9 cellular contexts compared by ENCODE assay signal in the genomic region with DNA sequence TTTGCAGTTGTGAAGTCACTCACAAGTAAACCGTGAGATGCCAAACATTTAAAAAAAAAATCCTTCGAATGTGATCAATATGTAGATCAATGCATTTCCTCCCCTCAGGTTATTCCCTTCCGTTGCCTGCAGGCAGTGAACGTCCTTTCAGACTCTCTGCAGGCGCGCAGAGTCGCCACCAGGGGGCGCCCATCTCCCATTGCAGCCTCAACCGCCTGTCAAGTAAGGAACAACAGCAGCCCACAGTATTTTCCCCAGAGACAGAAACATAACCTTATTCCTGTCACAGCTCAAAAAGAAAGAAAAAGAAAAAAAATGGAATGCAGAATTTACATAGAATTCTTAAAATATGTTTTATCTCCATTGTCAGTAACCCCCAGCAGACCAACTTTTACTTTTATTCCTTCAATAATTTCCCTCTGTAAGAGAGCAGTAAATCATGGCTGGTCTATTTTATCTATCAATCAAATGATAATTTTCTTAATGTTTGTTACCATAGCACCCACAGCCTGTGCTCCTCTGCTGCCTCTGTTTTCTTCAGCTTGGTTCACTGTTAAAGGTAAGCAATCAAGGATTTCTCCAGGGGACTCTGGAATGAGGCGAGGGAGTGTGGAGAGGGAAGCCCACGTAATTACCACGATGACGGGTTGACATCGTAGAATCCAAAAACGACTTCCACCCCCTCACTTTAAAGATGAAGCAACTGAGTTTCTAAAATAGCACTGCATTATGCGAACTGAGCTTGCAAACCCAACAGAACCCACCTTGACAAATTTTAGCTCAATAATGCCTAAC.
DNase-seq lines count a peak whose midpoint lies in the region; ATAC-seq, FAIRE-seq and TF ChIP-seq lines count a peak whose summit lies in the region.
"Had no signal": no experiment of that assay in that cellular context is flagged by ENCODE, and none has a peak within 500 bp of the region (broad histone marks: within the 10 kb centered on the region; RNA-seq: fewer than 3 reads in every experiment).

No MANE protein-coding gene starts in this region.

- TF ChIP-seq EP300 in GM12878 (IDR thresholded peaks at IDR 0.05; ENCODE audit: borderline replicate concordance in 1 of 2, control insufficient read depth in 1 of 2, low read depth in 2 of 2, low read length in 2 of 2), result no peak

- peak; percentile 60 for TF ChIP-seq RAD21 in GM12878 (IDR thresholded peaks at IDR 0.05; ENCODE audit: insufficient read depth, low read depth, low read length)

- CTCF ChIA-PET in GM12878 (lab: Yijun Ruan, JAX), result interaction anchor here (0.5 to 2.1 kb wide), 7 partner anchors 11 to 1119 kb away, joined by 3 to 6 read pairs (median 4); no protein-coding TSS in a partner anchor

- ATAC-seq in HG02588 (IDR thresholded peaks at IDR 0.05; ENCODE audit: unreplicated experiment) (peak; percentile 96), GM12878 (peak; percentile 99)

- no peaks in the 10 kb centered on the region for H3K9me3 ChIP-seq in GM12878 (replicated peaks; ENCODE audit: control insufficient read depth, insufficient read depth, low read length)

- POLR2A ChIA-PET in GM12878 (lab: Charles Lee), result no interaction called here

- H3K4me3 ChIP-seq in GM12878, result no peak overlapping the region
- H3K4me3 ChIP-seq: skin epidermis had no signal

- H2AFZ ChIP-seq in GM12878 (ENCODE audit: control insufficient read depth, low read depth, low read length), result no peak overlapping the region

- WGBS in GM12878 (ENCODE audit: insufficient coverage, insufficient replicate concordance, low lambda C conversion rate, missing lambda C conversion rate), result 7% methylated on average over 16 of the region's 16 CpGs

- no peaks in the 10 kb centered on the region for H3K27me3 ChIP-seq in GM12878 (replicated peaks in 1 of 2; ENCODE audit: control insufficient read depth in 2 of 2, insufficient read depth in 2 of 2, low read length in 1 of 2)

- intact Hi-C loops in GM12878 (cut with micrococcal nuclease; ENCODE audit: unreplicated experiment), result loop anchor here (1.0 kb wide), 1 partner anchor 950 kb away; no protein-coding TSS in a partner anchor

- H3K27ac ChIP-seq in GM12878 (ENCODE audit: control insufficient read depth, insufficient read depth), result no peak overlapping the region
- H3K27ac ChIP-seq: skin epidermis had no signal

- H3K4me1 ChIP-seq in GM12878 (ENCODE audit: control insufficient read depth, insufficient read depth, low read length), result no peaks in the 10 kb centered on the region

- H4K20me1 ChIP-seq in GM12878 (ENCODE audit: control insufficient read depth, insufficient read depth), result no peaks in the 10 kb centered on the region

- in situ Hi-C loops in GM12878 (cut with MboI), result loop anchor here (5.0 kb wide), 1 partner anchor 952 kb away; no protein-coding TSS in a partner anchor

- RAD21 ChIA-PET in GM12878 (lab: Charles Lee; ENCODE audit: unreplicated experiment), result no interaction called here

- SMC1A ChIA-PET in GM12878 (lab: Charles Lee; ENCODE audit: uncharacterized antibody, unreplicated experiment), result no interaction called here

- TF ChIP-seq POLR2A in GM12878 (IDR thresholded peaks at IDR 0.05; ENCODE audit: low read depth, low read length), result no peak

- no peaks in the 10 kb centered on the region for H3K36me3 ChIP-seq in GM12878 (ENCODE audit: control insufficient read depth in 2 of 2, insufficient read depth in 2 of 2, low read length in 1 of 2)

- H3K4me2 ChIP-seq in GM12878 (ENCODE audit: control insufficient read depth, insufficient read depth), result no peak overlapping the region

- DNase-seq in NK-92 treated with Interleukin-12 subunit alpha and Interleukin-12 subunit beta, amount 100 ng/mL, for 24 hours (lab: John Stamatoyannopoulos, UW), result peak; percentile 35
- DNase-seq in NK-92 (lab: John Stamatoyannopoulos, UW; ENCODE audit: unreplicated experiment) (no peak), MV-4-11 (lab: John Stamatoyannopoulos, UW) (peak; percentile 33), T-helper 22 cell (ENCODE audit: low read depth) (peak; percentile 7), GM12878 (ENCODE audit: low read depth, low spot score) (no peak), iPS-NIHi7 (ENCODE audit: extremely low spot score) (peak; percentile 77)
- peak; percentile 11 to 45 for DNase-seq in stimulated activated CD4-positive, alpha-beta T cell treated with anti-CD3 and anti-CD28 coated beads, Interleukin-15, amount 100 ng/mL, for 48 hours (ENCODE audit: low read depth in 2 of 2)

- no peak for FAIRE-seq in GM12878 (lab: Jason Lieb, UNC)

- TF ChIP-seq CTCF in GM12878 (IDR thresholded peaks at IDR 0.05 in 2 of 3, conservative IDR thresholded peaks at IDR 0.05 in 1 of 3; ENCODE audit: control insufficient read depth in 2 of 3, extremely low read depth in 1 of 3, insufficient read depth in 1 of 3, low read depth in 3 of 3, low read length in 3 of 3), result peak; percentile 87 to 97 (median 95); a peak in 5 of 6 replicates

- H3K9ac ChIP-seq in GM12878 (ENCODE audit: control insufficient read depth, insufficient read depth, low read length), result no peak overlapping the region

- no TSS peak for BruUV-seq in GM12878 (replicated peaks; lab: Mats Ljungman, UMichigan)

- H3K79me2 ChIP-seq in GM12878 (ENCODE audit: control insufficient read depth, insufficient read depth, low read length), result no peaks in the 10 kb centered on the region

TF ChIP-seq in GM12878, 131 proteins besides CTCF, POLR2A, EP300 and RAD21 (continues in another document):
- TF ChIP-seq, protein P1, sequence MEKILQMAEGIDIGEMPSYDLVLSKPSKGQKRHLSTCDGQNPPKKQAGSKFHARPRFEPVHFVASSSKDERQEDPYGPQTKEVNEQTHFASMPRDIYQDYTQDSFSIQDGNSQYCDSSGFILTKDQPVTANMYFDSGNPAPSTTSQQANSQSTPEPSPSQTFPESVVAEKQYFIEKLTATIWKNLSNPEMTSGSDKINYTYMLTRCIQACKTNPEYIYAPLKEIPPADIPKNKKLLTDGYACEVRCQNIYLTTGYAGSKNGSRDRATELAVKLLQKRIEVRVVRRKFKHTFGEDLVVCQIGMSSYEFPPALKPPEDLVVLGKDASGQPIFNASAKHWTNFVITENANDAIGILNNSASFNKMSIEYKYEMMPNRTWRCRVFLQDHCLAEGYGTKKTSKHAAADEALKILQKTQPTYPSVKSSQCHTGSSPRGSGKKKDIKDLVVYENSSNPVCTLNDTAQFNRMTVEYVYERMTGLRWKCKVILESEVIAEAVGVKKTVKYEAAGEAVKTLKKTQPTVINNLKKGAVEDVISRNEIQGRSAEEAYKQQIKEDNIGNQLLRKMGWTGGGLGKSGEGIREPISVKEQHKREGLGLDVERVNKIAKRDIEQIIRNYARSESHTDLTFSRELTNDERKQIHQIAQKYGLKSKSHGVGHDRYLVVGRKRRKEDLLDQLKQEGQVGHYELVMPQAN (conservative IDR thresholded peaks at IDR 0.05), result no peak
- TF ChIP-seq CUX1 (IDR thresholded peaks at IDR 0.05; ENCODE audit: insufficient replicate concordance, low read depth, low read length) (no peak), YBX1 (IDR thresholded peaks at IDR 0.05) (no peak), MEF2B (IDR thresholded peaks at IDR 0.05; ENCODE audit: partially characterized antibody, poor library complexity, severe bottlenecking) (peak; percentile 54), JUNB (IDR thresholded peaks at IDR 0.05) (no peak), MYB (IDR thresholded peaks at IDR 0.05; ENCODE audit: borderline replicate concordance, low read depth, low read length) (no peak)

Comparison
In these comparisons a context has a peak if more than half of its experiments do, and no peak if none do; other contexts are left out.
1. DNase-seq: peak in NK-92 treated with Interleukin-12 subunit alpha and Interleukin-12 subunit beta, amount 100 ng/mL, for 24 hours (single experiment), MV-4-11 (single experiment), T-helper 22 cell (single experiment), iPS-NIHi7 (single experiment) and stimulated activated CD4-positive, alpha-beta T cell treated with anti-CD3 and anti-CD28 coated beads, Interleukin-15, amount 100 ng/mL, for 48 hours (2 of 2); none in NK-92 (single experiment) and GM12878 (single experiment).